In genomic region chr10:99285846-99286245, GRCh38 we compare ENCODE assay signal across 17 cellular contexts. TPM values are rescaled to one million over a fixed set of nuclear protein-coding genes. Genes with fewer than 3 reads are reported as not detected.
"Had no signal": no experiment of that assay in that cellular context is flagged by ENCODE, and none has a peak within 500 bp of the region (broad histone marks: within the 10 kb centered on the region; RNA-seq: fewer than 3 reads in every experiment).

No MANE protein-coding gene starts in this region.

- H3K36me3 Mint-ChIP-seq: activated naive CD8-positive, alpha-beta T cell treated with anti-CD3 and anti-CD28 coated beads, Interleukin-2, amount 10 ng/mL, durations not matched to agents 7 days and 5 days had no signal

- ATAC-seq: gastrocnemius medialis, heart right ventricle, right cardiac atrium had no signal

- H3K27ac Mint-ChIP-seq: activated naive CD8-positive, alpha-beta T cell treated with anti-CD3 and anti-CD28 coated beads, Interleukin-2, amount 10 ng/mL, durations not matched to agents 7 days and 5 days; stimulated activated naive CD8-positive, alpha-beta T cell treated with anti-CD3 and anti-CD28 coated beads, Interleukin-15, Interleukin-2, amounts not matched to agents 100 ng/mL and 50 ng/mL, for 24 hours had no signal

- H3K4me1 Mint-ChIP-seq: activated naive CD8-positive, alpha-beta T cell treated with anti-CD3 and anti-CD28 coated beads, Interleukin-2, amount 10 ng/mL, durations not matched to agents 7 days and 5 days; neural crest cell had no signal

- H3K27me3 ChIP-seq: esophagus muscularis mucosa, gastrocnemius medialis had no signal

- DNase-seq: activated CD4-positive, alpha-beta T cell treated with anti-CD3 and anti-CD28 coated beads, Interleukin-2, amount 50 U/mL, for 1 hour; activated naive CD4-positive, alpha-beta T cell; activated naive CD8-positive, alpha-beta T cell treated with anti-CD3 and anti-CD28 coated beads, Interleukin-2, amount 10 ng/mL, durations not matched to agents 7 days and 5 days; aorta; caudate nucleus; gastrocnemius medialis; heart right ventricle; right cardiac atrium; small intestine had no signal

- H3K4me3 Mint-ChIP-seq: activated naive CD8-positive, alpha-beta T cell treated with anti-CD3 and anti-CD28 coated beads, Interleukin-2, amount 10 ng/mL, durations not matched to agents 7 days and 5 days; neural crest cell; stimulated activated naive CD8-positive, alpha-beta T cell treated with anti-CD3 and anti-CD28 coated beads, Interleukin-15, Interleukin-2, amounts not matched to agents 100 ng/mL and 50 ng/mL, for 24 hours had no signal

- H3K4me1 ChIP-seq: gastrocnemius medialis, heart right ventricle, prostate gland had no signal

- H3K4me3 ChIP-seq: esophagus muscularis mucosa, gastrocnemius medialis, heart right ventricle, lung, prostate gland, thoracic aorta had no signal

- H3K27ac ChIP-seq: esophagus muscularis mucosa, gastrocnemius medialis, heart right ventricle, prostate gland, thoracic aorta had no signal

RNA-seq across cellular contexts. Expression of gene CNNM1, which starts 43.3 kb away (rescaled TPM):
- total RNA-seq: gastrocnemius medialis had no signal

RNA-seq across cellular contexts. Expression of gene HPSE2, which starts 50.2 kb away (rescaled TPM):
- total RNA-seq: activated CD8-positive, alpha-beta memory T cell treated with anti-CD3 and anti-CD28 coated beads for 36 hours; neural crest cell; osteoblast; right cardiac atrium had no signal
